In the genomic region with DNA sequence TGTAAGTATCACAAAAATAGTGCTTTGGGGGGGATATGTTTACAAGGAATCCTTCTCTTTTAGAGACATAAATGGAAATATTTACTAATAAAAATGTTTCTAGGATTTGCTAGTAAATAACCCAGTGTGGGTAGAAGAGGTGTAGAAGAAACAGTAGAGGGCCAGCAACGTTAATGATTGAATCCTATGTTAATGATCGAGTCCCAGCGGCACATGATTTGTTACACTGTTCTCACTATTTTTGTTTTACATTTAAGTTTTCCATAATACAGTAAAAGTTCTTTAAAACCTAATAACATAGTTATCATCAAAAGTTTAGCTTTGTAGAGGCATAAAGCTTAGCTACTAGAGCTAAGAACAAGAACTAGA, we compare ENCODE assay signal across 24 cellular contexts.
A peak's percentile ranks its signal among the peaks of the same experiment; 100 is the strongest.
DNase-seq lines count a peak whose midpoint lies in the region; ATAC-seq, FAIRE-seq and TF ChIP-seq lines count a peak whose summit lies in the region.
"Had no signal": no experiment of that assay in that cellular context is flagged by ENCODE, and none has a peak within 500 bp of the region (broad histone marks: within the 10 kb centered on the region; RNA-seq: fewer than 3 reads in every experiment).

No MANE protein-coding gene starts in this region.

- FAIRE-seq in G401.6 (lab: Jason Lieb, UNC): peak; percentile 11
- FAIRE-seq: GM18507, H1, HTR-8/SVneo had no signal

- H3K36me3 Mint-ChIP-seq in endothelial cell (ENCODE audit: low read depth, unreplicated experiment): peaks cover 5% of the 10 kb centered on the region
- H3K36me3 Mint-ChIP-seq in nephron (ENCODE audit: low read depth): peaks cover 30% of the 10 kb centered on the region
- H3K36me3 Mint-ChIP-seq in effector memory CD8-positive, alpha-beta T cell (ENCODE audit: insufficient read depth): peaks cover 20% of the 10 kb centered on the region
- H3K36me3 Mint-ChIP-seq: IgD-negative memory B cell had no signal

- ATAC-seq in GM19351 (IDR thresholded peaks at IDR 0.05; ENCODE audit: unreplicated experiment) (no peak), GM19395 (IDR thresholded peaks at IDR 0.05; ENCODE audit: unreplicated experiment) (no peak)
- no peak for ATAC-seq in effector memory CD8-positive, alpha-beta T cell (replicated peaks)
- ATAC-seq: CD8-positive, alpha-beta T cell had no signal

- H3K27ac Mint-ChIP-seq in endothelial cell (ENCODE audit: unreplicated experiment) (no peak overlapping the region), nephron (peak overlapping the region; percentile 34 to 57 (median 56))
- H3K27ac Mint-ChIP-seq in effector memory CD8-positive, alpha-beta T cell: peak overlapping the region in 1 of 2 donors; percentile 6
- H3K27ac Mint-ChIP-seq: CD8-positive, alpha-beta T cell; IgD-negative memory B cell had no signal

- TF ChIP-seq CTCF in endothelial cell (IDR thresholded peaks at IDR 0.05; ENCODE audit: unreplicated experiment) (no peak), nephron (IDR thresholded peaks at IDR 0.05; ENCODE audit: unreplicated experiment in 3 of 3) (no peak)

- H3K4me3 Mint-ChIP-seq in endothelial cell (ENCODE audit: unreplicated experiment) (peak overlapping the region; percentile 25), nephron (no peak overlapping the region)
- H3K4me3 Mint-ChIP-seq in effector memory CD8-positive, alpha-beta T cell: no peak overlapping the region
- H3K4me3 Mint-ChIP-seq: CD8-positive, alpha-beta T cell; IgD-negative memory B cell had no signal

- H3K27me3 Mint-ChIP-seq in endothelial cell (ENCODE audit: unreplicated experiment): no peaks in the 10 kb centered on the region
- no peaks in the 10 kb centered on the region for H3K27me3 Mint-ChIP-seq in nephron (ENCODE audit: low read depth)
- no peaks in the 10 kb centered on the region for H3K27me3 Mint-ChIP-seq in effector memory CD8-positive, alpha-beta T cell
- H3K27me3 Mint-ChIP-seq: IgD-negative memory B cell had no signal

- DNase-seq in Caki2 (ENCODE audit: low read depth) (peak; percentile 50), endothelial cell (ENCODE audit: low spot score) (no peak), 8988T (no peak)
- no peak for DNase-seq in effector memory CD8-positive, alpha-beta T cell
- DNase-seq: AML-193; C1 segment of cervical spinal cord; CD8-positive, alpha-beta T cell; GDM1; MV-4-11; NCI-H1105 treated with DMSO at 0.1 percent for 48 hours; NCI-H1694; NCI-H2081; NCI-H2171; NCI-H524 treated with DMSO at 0.1 percent for 48 hours; RPMI8226; SIG-M5 had no signal

- in situ Hi-C loops in Caki2 (cut with HindIII; ENCODE audit: low pct_unique_long_range_greater_than_20kb, low sequenced_read_pairs): no loop called here

- no peaks in the 10 kb centered on the region for H3K9me3 Mint-ChIP-seq in endothelial cell (ENCODE audit: unreplicated experiment)
- no peaks in the 10 kb centered on the region for H3K9me3 Mint-ChIP-seq in nephron
- H3K9me3 Mint-ChIP-seq in effector memory CD8-positive, alpha-beta T cell: no peaks in the 10 kb centered on the region
- H3K9me3 Mint-ChIP-seq: CD8-positive, alpha-beta T cell; IgD-negative memory B cell had no signal

- peaks cover 3% of the 10 kb centered on the region for H3K4me1 Mint-ChIP-seq in endothelial cell (ENCODE audit: unreplicated experiment)
- H3K4me1 Mint-ChIP-seq in nephron: peaks cover 10% of the 10 kb centered on the region
- H3K4me1 Mint-ChIP-seq in effector memory CD8-positive, alpha-beta T cell (ENCODE audit: low read depth in 2 of 2): peaks cover 3 to 4% of the 10 kb centered on the region in 2 donors
